8 cellular contexts compared by ENCODE assay signal in the genomic region with DNA sequence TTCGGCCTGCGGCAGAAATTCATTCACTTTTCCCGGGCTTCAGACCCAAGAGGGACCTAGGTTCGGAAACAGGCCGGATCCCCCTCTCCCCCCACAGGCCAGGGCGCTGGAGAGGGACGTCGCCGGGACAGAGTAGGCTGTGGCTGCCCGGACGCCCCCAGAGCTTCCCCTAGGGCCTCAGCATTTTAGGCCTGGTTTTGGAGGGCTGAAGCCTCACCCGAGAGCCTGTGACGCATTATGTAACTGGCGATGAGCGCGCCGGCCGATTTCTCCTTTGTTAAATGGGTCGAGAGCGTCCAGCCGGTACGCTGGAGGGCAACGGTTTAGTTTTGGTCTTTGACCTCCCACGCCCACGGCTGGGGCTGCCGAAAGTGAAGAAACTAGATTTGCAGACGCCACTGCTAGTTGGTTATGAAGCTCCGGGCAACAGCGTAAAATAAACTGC. TPM values are rescaled to one million over a fixed set of nuclear protein-coding genes. Genes with fewer than 3 reads are reported as not detected.
DNase-seq lines count a peak whose midpoint lies in the region; ATAC-seq and TF ChIP-seq lines count a peak whose summit lies in the region.

No MANE protein-coding gene starts in this region.

- H3K4me3 Mint-ChIP-seq in activated naive CD4-positive, alpha-beta T cell treated with anti-CD3 and anti-CD28 coated beads for 36 hours = peak overlapping the region; percentile 98

- no TSS peak for BruUV-seq in OCI-LY7 (replicated peaks; lab: Mats Ljungman, UMichigan)

- peaks cover 16% of the 10 kb centered on the region for H3K36me3 Mint-ChIP-seq in activated naive CD4-positive, alpha-beta T cell treated with anti-CD3 and anti-CD28 coated beads for 36 hours (ENCODE audit: low read depth)

- ATAC-seq in GM18505 (IDR thresholded peaks at IDR 0.05; ENCODE audit: unreplicated experiment) (peak; percentile 27), HG02852 (IDR thresholded peaks at IDR 0.05; ENCODE audit: unreplicated experiment) (peak; percentile 34), GM18520 (IDR thresholded peaks at IDR 0.05; ENCODE audit: unreplicated experiment) (no peak)

- H3K4me2 ChIP-seq in OCI-LY7 (ENCODE audit: low read length) = peak overlapping the region; percentile 83

- intact Hi-C loops in OCI-LY7 (cut with micrococcal nuclease; ENCODE audit: unreplicated experiment) = loop anchor here (2.0 to 5.0 kb wide), 3 partner anchors 74 to 236 kb away; a partner anchor contains a TSS
- intact Hi-C loops in activated naive CD4-positive, alpha-beta T cell treated with anti-CD3 and anti-CD28 coated beads for 36 hours (cut with micrococcal nuclease) = loop anchor here (1.0 to 10.0 kb wide), 7 partner anchors 76 to 946 kb away; a partner anchor contains a TSS

- DNase-seq in OCI-LY7 (ENCODE audit: low spot score) (peak; percentile 35), germinal center (ENCODE audit: low spot score) (peak; percentile 36), nucleus accumbens (lab: John Stamatoyannopoulos, UW) (peak in 36 of 56 donors; percentile 8 to 59 (median 34)), ureter (ENCODE audit: low spot score) (peak; percentile 58)
- DNase-seq in activated naive CD4-positive, alpha-beta T cell treated with anti-CD3 and anti-CD28 coated beads for 36 hours = peak; percentile 49

- peak overlapping the region; percentile 14 for H3K27ac ChIP-seq in OCI-LY7 (ENCODE audit: low read depth, low read length, poor library complexity, severe bottlenecking)

- peak overlapping the region; percentile 62 for H3K27ac Mint-ChIP-seq in activated naive CD4-positive, alpha-beta T cell treated with anti-CD3 and anti-CD28 coated beads for 36 hours

- peak overlapping the region; percentile 83; the same call in 1 of the 2 replicates for H2AFZ ChIP-seq in OCI-LY7 (ENCODE audit: low read length)

- H3K9me3 ChIP-seq in OCI-LY7 (ENCODE audit: low read length) = no peaks in the 10 kb centered on the region

- CTCF ChIA-PET in OCI-LY7 (lab: Charles Lee; ENCODE audit: unreplicated experiment) = interaction anchor here (0.6 kb wide), 1 partner anchor 1002 kb away, joined by 3 read pairs; no protein-coding TSS in a partner anchor
- CTCF ChIA-PET in activated naive CD4-positive, alpha-beta T cell treated with anti-CD3 and anti-CD28 coated beads for 36 hours (lab: Charles Lee) = interaction anchor here (1.0 to 3.2 kb wide), 4 partner anchors 17 to 261 kb away, joined by 3 to 20 read pairs (median 4); a partner anchor contains a TSS

- no peaks in the 10 kb centered on the region for H3K27me3 Mint-ChIP-seq in activated naive CD4-positive, alpha-beta T cell treated with anti-CD3 and anti-CD28 coated beads for 36 hours (ENCODE audit: low read depth)

- H3K4me1 ChIP-seq in OCI-LY7 (ENCODE audit: insufficient read depth, low read length, poor library complexity, severe bottlenecking) = peaks cover 17% of the 10 kb centered on the region

- H3K4me3 ChIP-seq in OCI-LY7 (ENCODE audit: low read depth, low read length, poor library complexity, severe bottlenecking) = peak overlapping the region; percentile 96

- no peaks in the 10 kb centered on the region for H3K9me3 Mint-ChIP-seq in activated naive CD4-positive, alpha-beta T cell treated with anti-CD3 and anti-CD28 coated beads for 36 hours

- TF ChIP-seq POLR2A in GM18505 (IDR thresholded peaks at IDR 0.05; ENCODE audit: borderline replicate concordance, extremely low read depth, insufficient read depth, insufficient read length) = no peak

- H3K9me2 ChIP-seq in OCI-LY7 (ENCODE audit: insufficient read depth, low read length) = no peaks in the 10 kb centered on the region

- peaks cover 23% of the 10 kb centered on the region; the same call in 1 of the 2 replicates for H3K79me2 ChIP-seq in OCI-LY7 (ENCODE audit: insufficient read depth, low read depth, low read length)

- H4K20me1 ChIP-seq in OCI-LY7 (ENCODE audit: insufficient read depth, low read length) = no peaks in the 10 kb centered on the region

- peaks cover 37% of the 10 kb centered on the region for H3K36me3 ChIP-seq in OCI-LY7 (ENCODE audit: insufficient read depth, low read length)

- TF ChIP-seq CTCF in OCI-LY7 (conservative IDR thresholded peaks at IDR 0.05; ENCODE audit: low read length) = no peak

- POLR2A ChIA-PET in OCI-LY7 (lab: Charles Lee) = interaction anchor here (1.1 to 1.8 kb wide), 6 partner anchors 12 to 223 kb away, joined by 3 to 11 read pairs (median 3); no protein-coding TSS in a partner anchor

- H3K4me1 Mint-ChIP-seq in activated naive CD4-positive, alpha-beta T cell treated with anti-CD3 and anti-CD28 coated beads for 36 hours (ENCODE audit: low read depth) = peaks cover 31% of the 10 kb centered on the region

RNA-seq across cellular contexts. Expression of a gene that starts 0.7 kb away (rescaled TPM):
- total RNA-seq in OCI-LY7 (2014; rRNA removed; shearing (Covaris generic)) = 128 and 135 TPM in 2 replicates
- total RNA-seq in OCI-LY7 (2022) = 138 and 154 TPM in 2 replicates
- 100 to 1,000 TPM; 117 to 120 TPM for total RNA-seq in activated naive CD4-positive, alpha-beta T cell treated with anti-CD3 and anti-CD28 coated beads for 36 hours
- total RNA-seq in ureter = 291 TPM

RNA-seq across cellular contexts. Expression of a gene that starts 32.8 kb away (rescaled TPM):
- 5.0 and 9.2 TPM in 2 replicates for total RNA-seq in OCI-LY7 (2014; rRNA removed; shearing (Covaris generic))
- total RNA-seq in OCI-LY7 (2022) = 9.8 and 12.2 TPM in 2 replicates
- 1 to 10 TPM; 1.7 to 2.4 TPM for total RNA-seq in activated naive CD4-positive, alpha-beta T cell treated with anti-CD3 and anti-CD28 coated beads for 36 hours
- 37.2 TPM for total RNA-seq in ureter
